ENCODE assay signal across 15 cellular contexts in the genomic region with DNA sequence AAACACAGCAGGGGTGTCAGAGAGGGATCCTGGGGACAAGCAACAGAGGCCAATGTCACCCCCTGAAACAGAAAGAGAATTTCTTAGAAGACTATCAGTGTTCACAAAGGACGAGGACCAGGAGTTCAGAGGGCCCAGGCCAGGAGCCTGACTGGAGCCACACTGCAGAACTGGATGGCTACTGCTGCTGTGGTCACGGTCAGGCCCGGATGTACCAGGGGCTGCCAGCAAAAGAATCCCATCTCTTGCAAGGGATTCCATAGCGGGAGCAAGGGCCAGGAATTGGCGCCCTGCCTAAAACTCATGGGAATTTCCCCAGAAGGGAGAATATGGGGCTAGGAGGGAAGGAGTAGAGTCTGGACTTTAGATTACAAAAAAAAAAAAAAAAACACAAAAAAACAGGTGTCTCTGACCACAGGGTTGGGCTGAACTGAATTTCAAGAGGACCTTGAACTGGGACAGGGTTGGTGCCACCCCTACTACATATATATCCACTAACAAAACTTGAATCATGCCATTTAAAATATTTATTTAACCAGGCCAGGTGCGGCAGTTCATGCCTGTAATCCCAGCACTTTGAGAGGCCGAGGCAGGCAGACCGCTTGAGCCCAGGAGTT. TPM values are rescaled to one million over a fixed set of nuclear protein-coding genes. Genes with fewer than 3 reads are reported as not detected.
DNase-seq lines count a peak whose midpoint lies in the region; ATAC-seq and TF ChIP-seq lines count a peak whose summit lies in the region.
"Had no signal": no experiment of that assay in that cellular context is flagged by ENCODE, and none has a peak within 500 bp of the region (broad histone marks: within the 10 kb centered on the region; RNA-seq: fewer than 3 reads in every experiment).

No MANE protein-coding gene starts in this region.

- H4K20me1 ChIP-seq in OCI-LY1 (ENCODE audit: insufficient read depth, low read length), result no peaks in the 10 kb centered on the region

- no TSS peak for BruUV-seq in Calu3 (replicated peaks; lab: Mats Ljungman, UMichigan)

- H3K36me3 Mint-ChIP-seq in Calu3 (ENCODE audit: insufficient read depth, unreplicated experiment) (peaks cover 25% of the 10 kb centered on the region), nephron (ENCODE audit: low read depth) (no peaks in the 10 kb centered on the region)

- no peaks in the 10 kb centered on the region for H3K9me2 ChIP-seq in OCI-LY1 (ENCODE audit: low read depth, low read length)

- CTCF ChIA-PET in Calu3 (lab: Charles Lee), result no interaction called here

- peaks cover 61% of the 10 kb centered on the region for H3K4me1 Mint-ChIP-seq in Calu3 (ENCODE audit: low read depth, unreplicated experiment)
- peaks cover 45% of the 10 kb centered on the region for H3K4me1 Mint-ChIP-seq in nephron

- no peaks in the 10 kb centered on the region for H3K79me2 ChIP-seq in OCI-LY1 (ENCODE audit: insufficient read depth, low read length)

- H3K36me3 ChIP-seq in OCI-LY1 (ENCODE audit: insufficient read depth, low read length), result no peaks in the 10 kb centered on the region
- no peaks in the 10 kb centered on the region for H3K36me3 ChIP-seq in colonic mucosa
- H3K36me3 ChIP-seq: heart right ventricle had no signal

- DNase-seq in Calu3, result peak; percentile 35
- DNase-seq in colonic mucosa, result peak; percentile 89
- DNase-seq in NCI-H82 treated with DMSO at 0.1 percent for 48 hours (lab: John Stamatoyannopoulos, UW; ENCODE audit: unreplicated experiment), result no peak
- DNase-seq in stimulated activated CD4-positive, alpha-beta T cell treated with anti-CD3 and anti-CD28 coated beads, Interleukin-12 subunit alpha, Interleukin-12 subunit beta, amount 100 ng/mL, for 4 hours, result no peak
- no peak for DNase-seq in NCI-H526 treated with DMSO at 0.1 percent for 48 hours (lab: John Stamatoyannopoulos, UW)
- DNase-seq: activated T-cell treated with anti-CD3 and anti-CD28 coated beads, Interleukin-2, amount 50 U/mL, for 4 hours; cerebellar nuclear complex; erythroblast; heart right ventricle; islet precursor cell; SIG-M5 had no signal

- TF ChIP-seq CTCF in Calu3 (IDR thresholded peaks at IDR 0.05; ENCODE audit: unreplicated experiment) (no peak), OCI-LY1 (IDR thresholded peaks at IDR 0.05; ENCODE audit: low read length) (no peak), colonic mucosa (IDR thresholded peaks at IDR 0.05) (no peak), nephron (IDR thresholded peaks at IDR 0.05; ENCODE audit: unreplicated experiment in 3 of 3) (no peak)

- H3F3A ChIP-seq in OCI-LY1 (ENCODE audit: insufficient read depth, low read length), result no peaks in the 10 kb centered on the region

- H3K4me3 Mint-ChIP-seq in Calu3 (ENCODE audit: low read depth, unreplicated experiment) (no peak overlapping the region), nephron (no peak overlapping the region)
- H3K4me3 Mint-ChIP-seq: activated T-cell treated with anti-CD3 and anti-CD28 coated beads, Interleukin-2, amount 50 U/mL, for 4 hours had no signal

- no peaks in the 10 kb centered on the region for H3K27me3 ChIP-seq in OCI-LY1 (ENCODE audit: insufficient read depth, low read length)
- no peaks in the 10 kb centered on the region for H3K27me3 ChIP-seq in colonic mucosa
- H3K27me3 ChIP-seq: heart right ventricle had no signal

- no peak overlapping the region for H2AFZ ChIP-seq in OCI-LY1 (ENCODE audit: low read length)

- peak overlapping the region; percentile 15 for H3K27ac Mint-ChIP-seq in Calu3 (ENCODE audit: unreplicated experiment)
- peak overlapping the region in 2 of 3 experiments; percentile 62 to 89 for H3K27ac Mint-ChIP-seq in nephron

- H3K27ac ChIP-seq in OCI-LY1 (ENCODE audit: low read depth, low read length, poor library complexity, severe bottlenecking) (peak overlapping the region; percentile 60), colonic mucosa (peak overlapping the region; percentile 68)

- H3K4me3 ChIP-seq in OCI-LY1 (ENCODE audit: low read depth, low read length, poor library complexity, severe bottlenecking) (no peak overlapping the region), colonic mucosa (no peak overlapping the region)

- H3K9ac ChIP-seq in OCI-LY1 (ENCODE audit: low read length) (no peak overlapping the region), colonic mucosa (ENCODE audit: low read depth in 2 of 2, low read length in 2 of 2) (peak overlapping the region in 1 of 2 donors; percentile 32)

- intact Hi-C loops in Calu3 (cut with micrococcal nuclease; ENCODE audit: unreplicated experiment), result no loop called here
- intact Hi-C loops in colonic mucosa (cut with DNase I), result no loop called here

- no peak overlapping the region for H3K4me2 ChIP-seq in OCI-LY1 (ENCODE audit: low read length)

- H3K9me3 ChIP-seq in OCI-LY1 (ENCODE audit: low read length), result no peaks in the 10 kb centered on the region
- H3K9me3 ChIP-seq in colonic mucosa, result no peaks in the 10 kb centered on the region
- H3K9me3 ChIP-seq: heart right ventricle had no signal

- ATAC-seq in GM21619 (IDR thresholded peaks at IDR 0.05; ENCODE audit: unreplicated experiment), result no peak

- H3K27me3 Mint-ChIP-seq in Calu3 (ENCODE audit: unreplicated experiment) (no peaks in the 10 kb centered on the region), nephron (ENCODE audit: low read depth) (peaks cover 3% of the 10 kb centered on the region)

- H3K9me3 Mint-ChIP-seq in Calu3 (ENCODE audit: low read depth, unreplicated experiment) (no peaks in the 10 kb centered on the region), nephron (no peaks in the 10 kb centered on the region)
- H3K9me3 Mint-ChIP-seq: activated T-cell treated with anti-CD3 and anti-CD28 coated beads, Interleukin-2, amount 50 U/mL, for 4 hours had no signal

- H3K4me1 ChIP-seq in OCI-LY1 (ENCODE audit: insufficient read depth, low read length, severe bottlenecking) (peaks cover 24% of the 10 kb centered on the region), colonic mucosa (peaks cover 15% of the 10 kb centered on the region)

RNA-seq across cellular contexts. Expression of a gene that starts 15.7 kb away (rescaled TPM):
- total RNA-seq in Calu3 (2022) (13.2 and 17.6 TPM in 2 replicates), colonic mucosa (10 to 100 TPM; 19.5 to 19.7 TPM)
- total RNA-seq: mononuclear cell had no signal

RNA-seq across cellular contexts. Expression of a gene that starts 24.9 kb away (rescaled TPM):
- total RNA-seq in Calu3 (2022) (not detected in 2 replicates), colonic mucosa (under 1 TPM in 1 of 2 donors, not detected in 1; 0.61 TPM)
- total RNA-seq: activated T-cell treated with anti-CD3 and anti-CD28 coated beads, Interleukin-2, amount 50 U/mL, for 4 hours had no signal

RNA-seq across cellular contexts. Expression of a gene that starts 40.9 kb away (rescaled TPM):
- 264 and 343 TPM in 2 replicates for total RNA-seq in Calu3 (2022)
- 100 to 1,000 TPM; 226 to 288 TPM for total RNA-seq in colonic mucosa

RNA-seq across cellular contexts. Expression of a gene that starts 44.3 kb away (rescaled TPM):
- 35.4 and 43.9 TPM in 2 replicates for total RNA-seq in Calu3 (2022)
- total RNA-seq in colonic mucosa, result 10 to 100 TPM; 21.5 to 28.0 TPM

Comparison
In these comparisons a context has a peak if more than half of its experiments do, and no peak if none do; other contexts are left out.
1. DNase-seq: peak in Calu3 (single experiment) and colonic mucosa (single experiment); none in NCI-H82 treated with DMSO at 0.1 percent for 48 hours (single experiment), stimulated activated CD4-positive, alpha-beta T cell treated with anti-CD3 and anti-CD28 coated beads, Interleukin-12 subunit alpha, Interleukin-12 subunit beta, amount 100 ng/mL, for 4 hours (single experiment) and NCI-H526 treated with DMSO at 0.1 percent for 48 hours (single experiment).